In genomic region chr7:98191668-98192431, GRCh38 we compare ENCODE assay signal across 1 cellular context.
TF ChIP-seq lines count a peak whose summit lies in the region.

No MANE protein-coding gene starts in this region.

TF ChIP-seq in HCT116, 20 proteins besides CTCF, POLR2A, EP300 and RAD21 (continued from another document):
- TF ChIP-seq, protein P1, sequence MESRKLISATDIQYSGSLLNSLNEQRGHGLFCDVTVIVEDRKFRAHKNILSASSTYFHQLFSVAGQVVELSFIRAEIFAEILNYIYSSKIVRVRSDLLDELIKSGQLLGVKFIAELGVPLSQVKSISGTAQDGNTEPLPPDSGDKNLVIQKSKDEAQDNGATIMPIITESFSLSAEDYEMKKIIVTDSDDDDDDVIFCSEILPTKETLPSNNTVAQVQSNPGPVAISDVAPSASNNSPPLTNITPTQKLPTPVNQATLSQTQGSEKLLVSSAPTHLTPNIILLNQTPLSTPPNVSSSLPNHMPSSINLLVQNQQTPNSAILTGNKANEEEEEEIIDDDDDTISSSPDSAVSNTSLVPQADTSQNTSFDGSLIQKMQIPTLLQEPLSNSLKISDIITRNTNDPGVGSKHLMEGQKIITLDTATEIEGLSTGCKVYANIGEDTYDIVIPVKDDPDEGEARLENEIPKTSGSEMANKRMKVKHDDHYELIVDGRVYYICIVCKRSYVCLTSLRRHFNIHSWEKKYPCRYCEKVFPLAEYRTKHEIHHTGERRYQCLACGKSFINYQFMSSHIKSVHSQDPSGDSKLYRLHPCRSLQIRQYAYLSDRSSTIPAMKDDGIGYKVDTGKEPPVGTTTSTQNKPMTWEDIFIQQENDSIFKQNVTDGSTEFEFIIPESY (IDR thresholded peaks at IDR 0.05; ENCODE audit: extremely low read depth, insufficient replicate concordance, low read length): no peak
- TF ChIP-seq ATF3 (IDR thresholded peaks at IDR 0.05): no peak
- TF ChIP-seq EZH2phosphoT487 (IDR thresholded peaks at IDR 0.05; ENCODE audit: borderline replicate concordance): no peak
- TF ChIP-seq SP1 (IDR thresholded peaks at IDR 0.05; ENCODE audit: low read depth): no peak
- TF ChIP-seq SIN3A (IDR thresholded peaks at IDR 0.05; ENCODE audit: low read depth): no peak
- TF ChIP-seq ZFX (IDR thresholded peaks at IDR 0.05): no peak
- TF ChIP-seq EZH2 (IDR thresholded peaks at IDR 0.05): no peak
